In genomic region chr2:233769260-233769659, GRCh38 we compare ENCODE assay signal across 2 cellular contexts.
TF ChIP-seq lines count a peak whose summit lies in the region.

No MANE protein-coding gene starts in this region.

TF ChIP-seq in IMR-90, 13 proteins besides CTCF, POLR2A, EP300 and RAD21:
- no peak for TF ChIP-seq MAZ (IDR thresholded peaks at IDR 0.05; ENCODE audit: borderline replicate concordance, low read depth, low read length)
- TF ChIP-seq ELK1 (IDR thresholded peaks at IDR 0.05; ENCODE audit: borderline replicate concordance, low read depth, low read length), result no peak
- no peak for TF ChIP-seq RCOR1 (IDR thresholded peaks at IDR 0.05; ENCODE audit: insufficient replicate concordance, low read length)
- TF ChIP-seq BHLHE40 (IDR thresholded peaks at IDR 0.05; ENCODE audit: low read depth, low read length), result no peak
- no peak for TF ChIP-seq MAFK (IDR thresholded peaks at IDR 0.05; ENCODE audit: low read depth, low read length)
- TF ChIP-seq MXI1 (IDR thresholded peaks at IDR 0.05; ENCODE audit: borderline replicate concordance, low read depth, low read length), result no peak
- TF ChIP-seq CEBPB (IDR thresholded peaks at IDR 0.05; ENCODE audit: low read depth, low read length), result no peak
- TF ChIP-seq RFX5 (IDR thresholded peaks at IDR 0.05; ENCODE audit: low read depth, low read length), result no peak
- no peak for TF ChIP-seq NFE2L2 (IDR thresholded peaks at IDR 0.05; ENCODE audit: low read depth, low read length)
- TF ChIP-seq FOS (IDR thresholded peaks at IDR 0.05; ENCODE audit: low read depth, low read length), result no peak
- TF ChIP-seq SMC3 (IDR thresholded peaks at IDR 0.05; ENCODE audit: low read depth, low read length), result no peak

TF ChIP-seq in H1, 55 proteins besides CTCF, POLR2A, EP300 and RAD21:
- no peak for TF ChIP-seq KDM4A (IDR thresholded peaks at IDR 0.05; ENCODE audit: low read depth, low read length, severe bottlenecking)
- TF ChIP-seq KDM5A (IDR thresholded peaks at IDR 0.05; ENCODE audit: low read length), result no peak
- TF ChIP-seq JUN (IDR thresholded peaks at IDR 0.05; ENCODE audit: low read depth, low read length), result no peak
- no peak for TF ChIP-seq CTBP2 (IDR thresholded peaks at IDR 0.05; ENCODE audit: borderline replicate concordance, insufficient read depth, insufficient read length, low read length)
- TF ChIP-seq SP2 (IDR thresholded peaks at IDR 0.05; ENCODE audit: low read length), result no peak
- no peak for TF ChIP-seq KDM1A (IDR thresholded peaks at IDR 0.05; ENCODE audit: borderline replicate concordance, low read length)
- TF ChIP-seq CBX8 (IDR thresholded peaks at IDR 0.05; ENCODE audit: borderline replicate concordance, low read depth, low read length), result no peak
- TF ChIP-seq FOSL1 (IDR thresholded peaks at IDR 0.05; ENCODE audit: insufficient read depth, low read depth, low read length), result no peak
- no peak for TF ChIP-seq TEAD4 (IDR thresholded peaks at IDR 0.05; ENCODE audit: low read depth, low read length)
- TF ChIP-seq SUZ12 (IDR thresholded peaks at IDR 0.05; ENCODE audit: low read length), result no peak
- TF ChIP-seq CEBPB (IDR thresholded peaks at IDR 0.05; ENCODE audit: low read depth, low read length), result no peak
- no peak for TF ChIP-seq MAFK (IDR thresholded peaks at IDR 0.05; ENCODE audit: low read depth, low read length)
- no peak for TF ChIP-seq CHD1 (IDR thresholded peaks at IDR 0.05; ENCODE audit: low read depth, low read length)
- no peak for TF ChIP-seq SP1 (IDR thresholded peaks at IDR 0.05; ENCODE audit: low read depth, low read length)
